In the genomic region with DNA sequence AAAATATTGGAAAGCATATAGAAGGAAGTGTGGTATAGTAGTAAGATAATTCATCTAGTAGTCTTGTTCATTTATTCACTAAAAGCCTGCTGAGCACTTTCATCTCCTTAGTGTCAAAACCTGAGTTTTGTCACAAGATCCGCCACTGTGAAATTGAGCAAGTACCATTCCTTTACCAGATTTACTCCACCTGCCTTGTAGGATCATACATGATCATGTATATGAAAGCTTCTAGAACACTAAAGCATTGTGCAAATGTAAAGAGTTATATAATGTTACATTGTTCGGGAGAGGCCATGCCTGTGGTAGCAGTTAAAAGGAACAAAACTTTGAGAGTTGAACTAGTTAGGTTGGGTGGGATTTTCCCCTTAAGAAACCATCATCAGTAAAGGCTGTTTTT, we compare ENCODE assay signal across 11 cellular contexts.
"Had no signal": no experiment of that assay in that cellular context is flagged by ENCODE, and none has a peak within 500 bp of the region (broad histone marks: within the 10 kb centered on the region; RNA-seq: fewer than 3 reads in every experiment).

No MANE protein-coding gene starts in this region.

- H3K4me3 Mint-ChIP-seq: H9, HFFc6, IgD-negative memory B cell had no signal

- H3K27ac Mint-ChIP-seq: HFFc6, IgD-negative memory B cell had no signal

- H2AFZ ChIP-seq: GM23248 had no signal

- H3K9ac ChIP-seq: GM23248, KMS-11 had no signal

- H3K36me3 Mint-ChIP-seq: IgD-negative memory B cell had no signal

- ATAC-seq: HCT116, HepG2 had no signal

- H3K4me3 ChIP-seq: GM23248 had no signal

- DNase-seq: GM23248, H9, HFFc6, KBM-7 had no signal

- H3K27ac ChIP-seq: GM23248, HL-60, KMS-11 had no signal

- H3K9me3 Mint-ChIP-seq: H9, HFFc6, IgD-negative memory B cell had no signal

- FAIRE-seq: H1, H54, HepG2 had no signal

- H3K4me2 ChIP-seq: KMS-11 had no signal

- H3K27me3 Mint-ChIP-seq: IgD-negative memory B cell had no signal
